8 cellular contexts compared by ENCODE assay signal in genomic region chr15:66774001-66774814, GRCh38.
DNase-seq lines count a peak whose midpoint lies in the region; ATAC-seq and TF ChIP-seq lines count a peak whose summit lies in the region.

No MANE protein-coding gene starts in this region.

- peak overlapping the region; percentile 12; the same call in 1 of the 2 replicates for H2AFZ ChIP-seq in GM23248

- TF ChIP-seq POLR2A in erythroblast (IDR thresholded peaks at IDR 0.05; ENCODE audit: low read length), result no peak

- no peak overlapping the region for H3K4me3 Mint-ChIP-seq in activated CD8-positive, alpha-beta T cell treated with anti-CD3 and anti-CD28 coated beads for 36 hours
- H3K4me3 Mint-ChIP-seq in stimulated activated naive B cell treated with anti-CD40 and anti-IgM and Interleukin-4, amounts not matched to agents 10 μg/mL and 1 μg/mL and 100 μg/mL, for 72 hours, result no peak overlapping the region

- DNase-seq in AG09309 (ENCODE audit: low read depth) (no peak), GM23248 (peak; percentile 82), NCI-H69 (lab: John Stamatoyannopoulos, UW) (peak; percentile 72), erythroblast (lab: John Stamatoyannopoulos, UW) (peak; percentile 61 to 77), middle frontal gyrus (ENCODE audit: extremely low spot score, low spot score) (peak; percentile 24)
- peak; percentile 63 for DNase-seq in activated CD8-positive, alpha-beta T cell treated with anti-CD3 and anti-CD28 coated beads for 36 hours
- DNase-seq in stimulated activated naive B cell treated with anti-CD40 and anti-IgM and Interleukin-4, amounts not matched to agents 10 μg/mL and 1 μg/mL and 100 μg/mL, for 72 hours, result peak; percentile 20

- peak overlapping the region; percentile 41 for H3K27ac ChIP-seq in GM23248

- POLR2A ChIA-PET in activated CD8-positive, alpha-beta T cell treated with anti-CD3 and anti-CD28 coated beads for 36 hours (lab: Charles Lee), result no interaction called here

- no peaks in the 10 kb centered on the region for H4K20me1 ChIP-seq in GM23248 (ENCODE audit: insufficient read depth)

- H3K9me2 ChIP-seq in GM23248 (ENCODE audit: insufficient read depth), result no peaks in the 10 kb centered on the region

- H3K9ac ChIP-seq in GM23248, result peak overlapping the region; percentile 43; the same call in 1 of the 2 replicates

- no peaks in the 10 kb centered on the region for H3K9me3 ChIP-seq in GM23248 (ENCODE audit: low read depth)

- H3K27me3 ChIP-seq in GM23248 (replicated peaks; ENCODE audit: insufficient read depth), result no peaks in the 10 kb centered on the region

- H3K4me3 ChIP-seq in AG09309 (ENCODE audit: control insufficient read depth, low read depth, low read length) (no peak overlapping the region), GM23248 (no peak overlapping the region)

- no peak overlapping the region for H3K27ac Mint-ChIP-seq in activated CD8-positive, alpha-beta T cell treated with anti-CD3 and anti-CD28 coated beads for 36 hours
- H3K27ac Mint-ChIP-seq in stimulated activated naive B cell treated with anti-CD40 and anti-IgM and Interleukin-4, amounts not matched to agents 10 μg/mL and 1 μg/mL and 100 μg/mL, for 72 hours, result no peak overlapping the region

- no peaks in the 10 kb centered on the region for H3K27me3 Mint-ChIP-seq in activated CD8-positive, alpha-beta T cell treated with anti-CD3 and anti-CD28 coated beads for 36 hours
- H3K27me3 Mint-ChIP-seq in stimulated activated naive B cell treated with anti-CD40 and anti-IgM and Interleukin-4, amounts not matched to agents 10 μg/mL and 1 μg/mL and 100 μg/mL, for 72 hours, result peaks cover 6 to 12% of the 10 kb centered on the region in 2 donors

- H3K79me2 ChIP-seq in GM23248 (ENCODE audit: insufficient read depth), result peaks cover 93% of the 10 kb centered on the region

- no peaks in the 10 kb centered on the region for H3K36me3 ChIP-seq in GM23248 (ENCODE audit: low read depth)

- peaks cover 45% of the 10 kb centered on the region for H3K4me1 ChIP-seq in GM23248 (ENCODE audit: insufficient read depth)

- no peaks in the 10 kb centered on the region for H3K36me3 Mint-ChIP-seq in activated CD8-positive, alpha-beta T cell treated with anti-CD3 and anti-CD28 coated beads for 36 hours (ENCODE audit: low read depth)
- H3K36me3 Mint-ChIP-seq in stimulated activated naive B cell treated with anti-CD40 and anti-IgM and Interleukin-4, amounts not matched to agents 10 μg/mL and 1 μg/mL and 100 μg/mL, for 72 hours, result no peaks in the 10 kb centered on the region

- H3K4me1 Mint-ChIP-seq in activated CD8-positive, alpha-beta T cell treated with anti-CD3 and anti-CD28 coated beads for 36 hours (ENCODE audit: low read depth), result no peaks in the 10 kb centered on the region
- no peaks in the 10 kb centered on the region for H3K4me1 Mint-ChIP-seq in stimulated activated naive B cell treated with anti-CD40 and anti-IgM and Interleukin-4, amounts not matched to agents 10 μg/mL and 1 μg/mL and 100 μg/mL, for 72 hours

- peaks cover 17% of the 10 kb centered on the region; the same call in 1 of the 2 replicates for H3F3A ChIP-seq in GM23248 (ENCODE audit: insufficient read depth)

- H3K9me3 Mint-ChIP-seq in activated CD8-positive, alpha-beta T cell treated with anti-CD3 and anti-CD28 coated beads for 36 hours, result no peaks in the 10 kb centered on the region
- no peaks in the 10 kb centered on the region for H3K9me3 Mint-ChIP-seq in stimulated activated naive B cell treated with anti-CD40 and anti-IgM and Interleukin-4, amounts not matched to agents 10 μg/mL and 1 μg/mL and 100 μg/mL, for 72 hours

- in situ Hi-C loops in GM23248 (cut with MboI), result no loop called here

- intact Hi-C loops in activated CD8-positive, alpha-beta T cell treated with anti-CD3 and anti-CD28 coated beads for 36 hours (cut with micrococcal nuclease), result loop anchor here (10.0 kb wide), 1 partner anchor 169 kb away; no protein-coding TSS in a partner anchor

- TF ChIP-seq CTCF in AG09309 (IDR thresholded peaks at IDR 0.05; ENCODE audit: control insufficient read depth, insufficient read depth, low read depth, low read length, missing control alignments), result peak; percentile 98
- TF ChIP-seq CTCF in activated CD8-positive, alpha-beta T cell treated with anti-CD3 and anti-CD28 coated beads for 36 hours (IDR thresholded peaks at IDR 0.05), result peak; percentile 62

- H3K4me2 ChIP-seq in GM23248 (ENCODE audit: unreplicated experiment), result peak overlapping the region; percentile 30

- 28 to 31% methylated on average over 18 to 19 of the region's 19 CpGs for WGBS in GM23248 (ENCODE audit: low coverage in 1 of 2, low lambda C conversion rate in 2 of 2, missing lambda C conversion rate in 2 of 2), 2 experiments

- CTCF ChIA-PET in activated CD8-positive, alpha-beta T cell treated with anti-CD3 and anti-CD28 coated beads for 36 hours (lab: Charles Lee), result interaction anchor here (0.8 to 2.3 kb wide), 6 partner anchors 14 to 170 kb away, joined by 3 to 15 read pairs (median 6); no protein-coding TSS in a partner anchor

- ATAC-seq in activated CD8-positive, alpha-beta T cell treated with anti-CD3 and anti-CD28 coated beads for 36 hours, result peak; percentile 74
- peak; percentile 84 to 90 for ATAC-seq in stimulated activated naive B cell treated with anti-CD40 and anti-IgM and Interleukin-4, amounts not matched to agents 10 μg/mL and 1 μg/mL and 100 μg/mL, for 72 hours (replicated peaks)
- ATAC-seq in HG03025 (IDR thresholded peaks at IDR 0.05; ENCODE audit: low FRiP score, unreplicated experiment), result no peak
